Comparison of ENCODE assay signal across 24 cellular contexts in genomic region chr1:239823852-239824251, GRCh38.
"Had no signal": no experiment of that assay in that cellular context is flagged by ENCODE, and none has a peak within 500 bp of the region (broad histone marks: within the 10 kb centered on the region; RNA-seq: fewer than 3 reads in every experiment).

No MANE protein-coding gene starts in this region.

- H3K4me1 ChIP-seq: ascending aorta had no signal

- H3K27me3 ChIP-seq: ascending aorta, cardiac muscle cell had no signal

- H3K36me3 ChIP-seq: ascending aorta, cardiac muscle cell had no signal

- H3K9me3 ChIP-seq: ascending aorta had no signal

- DNase-seq: activated B cell treated with CpG ODN at 0.5 μM for 24 hours; activated CD4-positive, alpha-beta memory T cell treated with anti-CD3 and anti-CD28 coated beads, Interleukin-2, amount 10 ng/mL, durations not matched to agents 7 days and 5 days; activated CD4-positive, alpha-beta T cell treated with anti-CD3 and anti-CD28 coated beads for 4 hours; activated CD4-positive, alpha-beta T cell treated with anti-CD3 and anti-CD28 coated beads, Interleukin-2, amount 10 ng/mL, durations not matched to agents 24 days and 14 days; activated CD4-positive, alpha-beta T cell treated with anti-CD3 and anti-CD28 coated beads, Interleukin-2, amount 50 U/mL, for 48 hours; activated CD4-positive, CD25-positive, alpha-beta regulatory T cell treated with anti-CD3 and anti-CD28 coated beads, Interleukin-2, amount 50 U/mL, for 72 hours; activated CD8-positive, alpha-beta memory T cell treated with anti-CD3 and anti-CD28 coated beads for 24 hours; activated CD8-positive, alpha-beta memory T cell treated with anti-CD3 and anti-CD28 coated beads, Interleukin-2, amount 10 ng/mL, durations not matched to agents 7 days and 5 days; activated CD8-positive, alpha-beta memory T cell treated with anti-CD3 and anti-CD28 coated beads, Interleukin-2, amount 50 U/mL, for 48 hours; activated CD8-positive, alpha-beta T cell treated with anti-CD3 and anti-CD28 coated beads, Interleukin-2, amount 10 ng/mL, durations not matched to agents 7 days and 5 days; activated effector memory CD4-positive, alpha-beta T cell treated with Interleukin-2 at 50 U/mL for 16 hours; activated gamma-delta T cell; activated naive CD4-positive, alpha-beta T cell treated with anti-CD3 and anti-CD28 coated beads, Interleukin-2, amount 10 ng/mL, durations not matched to agents 7 days and 5 days; activated naive CD4-positive, alpha-beta T cell treated with Interleukin-2 at 50 U/mL for 16 hours; activated naive CD8-positive, alpha-beta T cell treated with anti-CD3 and anti-CD28 coated beads, Interleukin-2, amount 10 ng/mL, durations not matched to agents 7 days and 5 days; activated naive CD8-positive, alpha-beta T cell treated with anti-CD3 and anti-CD28 coated beads, Interleukin-2, amount 50 U/mL, for 24 hours; activated T-cell treated with anti-CD3 and anti-CD28 coated beads, Interleukin-2, amount 50 U/mL, for 24 hours; activated T-cell treated with anti-CD3 and anti-CD28 coated beads, Interleukin-2, amount 50 U/mL, for 48 hours; T-helper 1 cell; T-helper 2 cell; T-helper 9 cell had no signal

- H3K4me3 ChIP-seq: ascending aorta, cardiac muscle cell had no signal

- H3K27ac ChIP-seq: ascending aorta, cardiac muscle cell, VCaP had no signal
